ENCODE assay signal across 1 cellular context in the genomic region with DNA sequence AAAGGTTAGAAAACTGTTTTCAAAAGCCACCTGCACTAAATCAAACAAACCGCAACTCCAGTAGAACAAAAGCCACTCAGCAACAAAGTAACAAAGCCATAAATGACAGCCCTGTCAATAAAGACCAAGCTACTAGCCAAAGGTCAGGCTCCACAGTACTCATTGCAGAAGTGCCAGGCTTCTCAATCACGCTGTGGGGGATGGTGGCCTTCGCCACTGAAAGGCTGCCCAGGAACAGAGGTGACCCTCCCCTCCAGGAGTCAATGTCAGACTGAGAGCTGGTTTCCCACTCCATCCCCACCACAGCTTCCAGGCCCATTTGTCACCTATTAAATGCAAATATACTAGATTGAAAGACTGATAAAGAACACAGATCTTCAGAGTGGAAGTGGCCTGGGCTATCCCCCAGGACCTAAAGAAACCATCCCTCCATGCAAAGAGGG.
TF ChIP-seq lines count a peak whose summit lies in the region.

No MANE protein-coding gene starts in this region.

TF ChIP-seq in HepG2, 621 proteins besides CTCF, POLR2A, EP300 and RAD21 (continued from another document and continues in another):
- TF ChIP-seq, protein P1, sequence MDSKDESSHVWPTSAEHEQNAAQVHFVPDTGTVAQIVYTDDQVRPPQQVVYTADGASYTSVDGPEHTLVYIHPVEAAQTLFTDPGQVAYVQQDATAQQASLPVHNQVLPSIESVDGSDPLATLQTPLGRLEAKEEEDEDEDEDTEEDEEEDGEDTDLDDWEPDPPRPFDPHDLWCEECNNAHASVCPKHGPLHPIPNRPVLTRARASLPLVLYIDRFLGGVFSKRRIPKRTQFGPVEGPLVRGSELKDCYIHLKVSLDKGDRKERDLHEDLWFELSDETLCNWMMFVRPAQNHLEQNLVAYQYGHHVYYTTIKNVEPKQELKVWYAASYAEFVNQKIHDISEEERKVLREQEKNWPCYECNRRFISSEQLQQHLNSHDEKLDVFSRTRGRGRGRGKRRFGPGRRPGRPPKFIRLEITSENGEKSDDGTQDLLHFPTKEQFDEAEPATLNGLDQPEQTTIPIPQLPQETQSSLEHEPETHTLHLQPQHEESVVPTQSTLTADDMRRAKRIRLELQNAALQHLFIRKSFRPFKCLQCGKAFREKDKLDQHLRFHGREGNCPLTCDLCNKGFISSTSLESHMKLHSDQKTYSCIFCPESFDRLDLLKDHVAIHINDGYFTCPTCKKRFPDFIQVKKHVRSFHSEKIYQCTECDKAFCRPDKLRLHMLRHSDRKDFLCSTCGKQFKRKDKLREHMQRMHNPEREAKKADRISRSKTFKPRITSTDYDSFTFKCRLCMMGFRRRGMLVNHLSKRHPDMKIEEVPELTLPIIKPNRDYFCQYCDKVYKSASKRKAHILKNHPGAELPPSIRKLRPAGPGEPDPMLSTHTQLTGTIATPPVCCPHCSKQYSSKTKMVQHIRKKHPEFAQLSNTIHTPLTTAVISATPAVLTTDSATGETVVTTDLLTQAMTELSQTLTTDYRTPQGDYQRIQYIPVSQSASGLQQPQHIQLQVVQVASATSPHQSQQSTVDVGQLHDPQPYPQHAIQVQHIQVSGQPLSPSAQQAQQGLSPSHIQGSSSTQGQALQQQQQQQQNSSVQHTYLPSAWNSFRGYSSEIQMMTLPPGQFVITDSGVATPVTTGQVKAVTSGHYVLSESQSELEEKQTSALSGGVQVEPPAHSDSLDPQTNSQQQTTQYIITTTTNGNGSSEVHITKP (CRISPR knock-in tag; IDR thresholded peaks at IDR 0.05; ENCODE audit: low read depth) = peak; percentile 50; the same call in 1 of the 2 replicates
- TF ChIP-seq RFXANK (CRISPR knock-in tag; IDR thresholded peaks at IDR 0.05) (no peak), RFX5 (IDR thresholded peaks at IDR 0.05; ENCODE audit: low read depth, low read length) (0 out of 2 replicates have a peak, but pooled peaks have one; percentile 23), FOXP1 (IDR thresholded peaks at IDR 0.05) (peak; percentile 75; the same call in 1 of the 2 replicates), FOXP1 (CRISPR knock-in tag; IDR thresholded peaks at IDR 0.05) (peak; percentile 96), SMC3 (IDR thresholded peaks at IDR 0.05; ENCODE audit: low read length) (peak; percentile 57), ZNF205 (CRISPR knock-in tag; IDR thresholded peaks at IDR 0.05) (peak; percentile 65; the same call in 1 of the 2 replicates), FOXK1 (CRISPR knock-in tag; IDR thresholded peaks at IDR 0.05; ENCODE audit: borderline replicate concordance, low read depth) (peak; percentile 82; the same call in 1 of the 2 replicates), GATAD1 (CRISPR knock-in tag; IDR thresholded peaks at IDR 0.05) (peak; percentile 57; the same call in 1 of the 2 replicates), ZNF331 (CRISPR knock-in tag; IDR thresholded peaks at IDR 0.05) (peak; percentile 82; the same call in 1 of the 2 replicates), NFIB (CRISPR knock-in tag; IDR thresholded peaks at IDR 0.05; ENCODE audit: borderline replicate concordance) (no peak), CCDC6 (CRISPR knock-in tag; IDR thresholded peaks at IDR 0.05) (peak; percentile 69), SNAPC2 (CRISPR knock-in tag; IDR thresholded peaks at IDR 0.05) (no peak), HOXD1 (CRISPR knock-in tag; IDR thresholded peaks at IDR 0.05) (peak; percentile 84), KDM5B (CRISPR knock-in tag; IDR thresholded peaks at IDR 0.05; ENCODE audit: borderline replicate concordance) (peak; percentile 28; the same call in 1 of the 2 replicates), MAZ (IDR thresholded peaks at IDR 0.05; ENCODE audit: borderline replicate concordance, low read depth, low read length) (0 out of 2 replicates have a peak, but pooled peaks have one; percentile 19), MAZ (CRISPR knock-in tag; IDR thresholded peaks at IDR 0.05; ENCODE audit: low read depth) (no peak), FOSL2 (CRISPR knock-in tag; IDR thresholded peaks at IDR 0.05) (peak; percentile 88), ZNF282 (IDR thresholded peaks at IDR 0.05; ENCODE audit: partially characterized antibody) (no peak), FOXJ3 (CRISPR knock-in tag; IDR thresholded peaks at IDR 0.05; ENCODE audit: borderline replicate concordance) (peak; percentile 93), THAP11 (CRISPR knock-in tag; IDR thresholded peaks at IDR 0.05) (peak; percentile 63; the same call in 1 of the 2 replicates), SRF (IDR thresholded peaks at IDR 0.05; ENCODE audit: low read depth, low read length) (peak; percentile 76; the same call in 1 of the 2 replicates), ZNF761 (CRISPR knock-in tag; conservative IDR thresholded peaks at IDR 0.05) (no peak; the same call in 1 of the 2 replicates), MED1 (CRISPR knock-in tag; IDR thresholded peaks at IDR 0.05) (peak; percentile 89), YEATS2 (CRISPR knock-in tag; IDR thresholded peaks at IDR 0.05; ENCODE audit: borderline replicate concordance) (peak; percentile 43; the same call in 1 of the 2 replicates), ZEB1 (IDR thresholded peaks at IDR 0.05; ENCODE audit: insufficient replicate concordance, low read depth) (peak; percentile 91), NR2F6 (IDR thresholded peaks at IDR 0.05) (peak; percentile 96), NR2F6 (CRISPR knock-in tag; IDR thresholded peaks at IDR 0.05) (peak; percentile 97), KLF16 (CRISPR knock-in tag; IDR thresholded peaks at IDR 0.05) (peak in 1 of 2 experiments; percentile 83; a peak in 2 of 4 replicates)
- TF ChIP-seq, protein P2, sequence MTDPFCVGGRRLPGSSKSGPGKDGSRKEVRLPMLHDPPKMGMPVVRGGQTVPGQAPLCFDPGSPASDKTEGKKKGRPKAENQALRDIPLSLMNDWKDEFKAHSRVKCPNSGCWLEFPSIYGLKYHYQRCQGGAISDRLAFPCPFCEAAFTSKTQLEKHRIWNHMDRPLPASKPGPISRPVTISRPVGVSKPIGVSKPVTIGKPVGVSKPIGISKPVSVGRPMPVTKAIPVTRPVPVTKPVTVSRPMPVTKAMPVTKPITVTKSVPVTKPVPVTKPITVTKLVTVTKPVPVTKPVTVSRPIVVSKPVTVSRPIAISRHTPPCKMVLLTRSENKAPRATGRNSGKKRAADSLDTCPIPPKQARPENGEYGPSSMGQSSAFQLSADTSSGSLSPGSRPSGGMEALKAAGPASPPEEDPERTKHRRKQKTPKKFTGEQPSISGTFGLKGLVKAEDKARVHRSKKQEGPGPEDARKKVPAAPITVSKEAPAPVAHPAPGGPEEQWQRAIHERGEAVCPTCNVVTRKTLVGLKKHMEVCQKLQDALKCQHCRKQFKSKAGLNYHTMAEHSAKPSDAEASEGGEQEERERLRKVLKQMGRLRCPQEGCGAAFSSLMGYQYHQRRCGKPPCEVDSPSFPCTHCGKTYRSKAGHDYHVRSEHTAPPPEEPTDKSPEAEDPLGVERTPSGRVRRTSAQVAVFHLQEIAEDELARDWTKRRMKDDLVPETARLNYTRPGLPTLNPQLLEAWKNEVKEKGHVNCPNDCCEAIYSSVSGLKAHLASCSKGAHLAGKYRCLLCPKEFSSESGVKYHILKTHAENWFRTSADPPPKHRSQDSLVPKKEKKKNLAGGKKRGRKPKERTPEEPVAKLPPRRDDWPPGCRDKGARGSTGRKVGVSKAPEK (CRISPR knock-in tag; IDR thresholded peaks at IDR 0.05; ENCODE audit: borderline replicate concordance) = 0 out of 2 replicates have a peak, but pooled peaks have one; percentile 38
- TF ChIP-seq, protein P3, sequence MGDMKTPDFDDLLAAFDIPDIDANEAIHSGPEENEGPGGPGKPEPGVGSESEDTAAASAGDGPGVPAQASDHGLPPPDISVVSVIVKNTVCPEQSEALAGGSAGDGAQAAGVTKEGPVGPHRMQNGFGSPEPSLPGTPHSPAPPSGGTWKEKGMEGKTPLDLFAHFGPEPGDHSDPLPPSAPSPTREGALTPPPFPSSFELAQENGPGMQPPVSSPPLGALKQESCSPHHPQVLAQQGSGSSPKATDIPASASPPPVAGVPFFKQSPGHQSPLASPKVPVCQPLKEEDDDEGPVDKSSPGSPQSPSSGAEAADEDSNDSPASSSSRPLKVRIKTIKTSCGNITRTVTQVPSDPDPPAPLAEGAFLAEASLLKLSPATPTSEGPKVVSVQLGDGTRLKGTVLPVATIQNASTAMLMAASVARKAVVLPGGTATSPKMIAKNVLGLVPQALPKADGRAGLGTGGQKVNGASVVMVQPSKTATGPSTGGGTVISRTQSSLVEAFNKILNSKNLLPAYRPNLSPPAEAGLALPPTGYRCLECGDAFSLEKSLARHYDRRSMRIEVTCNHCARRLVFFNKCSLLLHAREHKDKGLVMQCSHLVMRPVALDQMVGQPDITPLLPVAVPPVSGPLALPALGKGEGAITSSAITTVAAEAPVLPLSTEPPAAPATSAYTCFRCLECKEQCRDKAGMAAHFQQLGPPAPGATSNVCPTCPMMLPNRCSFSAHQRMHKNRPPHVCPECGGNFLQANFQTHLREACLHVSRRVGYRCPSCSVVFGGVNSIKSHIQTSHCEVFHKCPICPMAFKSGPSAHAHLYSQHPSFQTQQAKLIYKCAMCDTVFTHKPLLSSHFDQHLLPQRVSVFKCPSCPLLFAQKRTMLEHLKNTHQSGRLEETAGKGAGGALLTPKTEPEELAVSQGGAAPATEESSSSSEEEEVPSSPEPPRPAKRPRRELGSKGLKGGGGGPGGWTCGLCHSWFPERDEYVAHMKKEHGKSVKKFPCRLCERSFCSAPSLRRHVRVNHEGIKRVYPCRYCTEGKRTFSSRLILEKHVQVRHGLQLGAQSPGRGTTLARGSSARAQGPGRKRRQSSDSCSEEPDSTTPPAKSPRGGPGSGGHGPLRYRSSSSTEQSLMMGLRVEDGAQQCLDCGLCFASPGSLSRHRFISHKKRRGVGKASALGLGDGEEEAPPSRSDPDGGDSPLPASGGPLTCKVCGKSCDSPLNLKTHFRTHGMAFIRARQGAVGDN (CRISPR knock-in tag; IDR thresholded peaks at IDR 0.05) = peak; percentile 37; the same call in 1 of the 2 replicates
- TF ChIP-seq, protein P4, sequence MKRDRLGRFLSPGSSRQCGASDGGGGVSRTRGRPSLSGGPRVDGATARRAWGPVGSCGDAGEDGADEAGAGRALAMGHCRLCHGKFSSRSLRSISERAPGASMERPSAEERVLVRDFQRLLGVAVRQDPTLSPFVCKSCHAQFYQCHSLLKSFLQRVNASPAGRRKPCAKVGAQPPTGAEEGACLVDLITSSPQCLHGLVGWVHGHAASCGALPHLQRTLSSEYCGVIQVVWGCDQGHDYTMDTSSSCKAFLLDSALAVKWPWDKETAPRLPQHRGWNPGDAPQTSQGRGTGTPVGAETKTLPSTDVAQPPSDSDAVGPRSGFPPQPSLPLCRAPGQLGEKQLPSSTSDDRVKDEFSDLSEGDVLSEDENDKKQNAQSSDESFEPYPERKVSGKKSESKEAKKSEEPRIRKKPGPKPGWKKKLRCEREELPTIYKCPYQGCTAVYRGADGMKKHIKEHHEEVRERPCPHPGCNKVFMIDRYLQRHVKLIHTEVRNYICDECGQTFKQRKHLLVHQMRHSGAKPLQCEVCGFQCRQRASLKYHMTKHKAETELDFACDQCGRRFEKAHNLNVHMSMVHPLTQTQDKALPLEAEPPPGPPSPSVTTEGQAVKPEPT (CRISPR knock-in tag; IDR thresholded peaks at IDR 0.05; ENCODE audit: low read depth) = 0 out of 2 replicates have a peak, but pooled peaks have one; percentile 27
- TF ChIP-seq, protein P5, sequence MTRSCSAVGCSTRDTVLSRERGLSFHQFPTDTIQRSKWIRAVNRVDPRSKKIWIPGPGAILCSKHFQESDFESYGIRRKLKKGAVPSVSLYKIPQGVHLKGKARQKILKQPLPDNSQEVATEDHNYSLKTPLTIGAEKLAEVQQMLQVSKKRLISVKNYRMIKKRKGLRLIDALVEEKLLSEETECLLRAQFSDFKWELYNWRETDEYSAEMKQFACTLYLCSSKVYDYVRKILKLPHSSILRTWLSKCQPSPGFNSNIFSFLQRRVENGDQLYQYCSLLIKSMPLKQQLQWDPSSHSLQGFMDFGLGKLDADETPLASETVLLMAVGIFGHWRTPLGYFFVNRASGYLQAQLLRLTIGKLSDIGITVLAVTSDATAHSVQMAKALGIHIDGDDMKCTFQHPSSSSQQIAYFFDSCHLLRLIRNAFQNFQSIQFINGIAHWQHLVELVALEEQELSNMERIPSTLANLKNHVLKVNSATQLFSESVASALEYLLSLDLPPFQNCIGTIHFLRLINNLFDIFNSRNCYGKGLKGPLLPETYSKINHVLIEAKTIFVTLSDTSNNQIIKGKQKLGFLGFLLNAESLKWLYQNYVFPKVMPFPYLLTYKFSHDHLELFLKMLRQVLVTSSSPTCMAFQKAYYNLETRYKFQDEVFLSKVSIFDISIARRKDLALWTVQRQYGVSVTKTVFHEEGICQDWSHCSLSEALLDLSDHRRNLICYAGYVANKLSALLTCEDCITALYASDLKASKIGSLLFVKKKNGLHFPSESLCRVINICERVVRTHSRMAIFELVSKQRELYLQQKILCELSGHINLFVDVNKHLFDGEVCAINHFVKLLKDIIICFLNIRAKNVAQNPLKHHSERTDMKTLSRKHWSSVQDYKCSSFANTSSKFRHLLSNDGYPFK (CRISPR knock-in tag; IDR thresholded peaks at IDR 0.05; ENCODE audit: borderline replicate concordance) = no peak; the same call in 1 of the 2 replicates
- TF ChIP-seq, protein P6, sequence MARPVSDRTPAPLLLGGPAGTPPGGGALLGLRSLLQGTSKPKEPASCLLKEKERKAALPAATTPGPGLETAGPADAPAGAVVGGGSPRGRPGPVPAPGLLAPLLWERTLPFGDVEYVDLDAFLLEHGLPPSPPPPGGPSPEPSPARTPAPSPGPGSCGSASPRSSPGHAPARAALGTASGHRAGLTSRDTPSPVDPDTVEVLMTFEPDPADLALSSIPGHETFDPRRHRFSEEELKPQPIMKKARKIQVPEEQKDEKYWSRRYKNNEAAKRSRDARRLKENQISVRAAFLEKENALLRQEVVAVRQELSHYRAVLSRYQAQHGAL (CRISPR knock-in tag; IDR thresholded peaks at IDR 0.05; ENCODE audit: not compliant biosample characterization) = peak; percentile 71
- TF ChIP-seq, protein P7, sequence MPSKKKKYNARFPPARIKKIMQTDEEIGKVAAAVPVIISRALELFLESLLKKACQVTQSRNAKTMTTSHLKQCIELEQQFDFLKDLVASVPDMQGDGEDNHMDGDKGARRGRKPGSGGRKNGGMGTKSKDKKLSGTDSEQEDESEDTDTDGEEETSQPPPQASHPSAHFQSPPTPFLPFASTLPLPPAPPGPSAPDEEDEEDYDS (CRISPR knock-in tag; IDR thresholded peaks at IDR 0.05) = peak; percentile 52; the same call in 1 of the 2 replicates
- TF ChIP-seq, protein P8, sequence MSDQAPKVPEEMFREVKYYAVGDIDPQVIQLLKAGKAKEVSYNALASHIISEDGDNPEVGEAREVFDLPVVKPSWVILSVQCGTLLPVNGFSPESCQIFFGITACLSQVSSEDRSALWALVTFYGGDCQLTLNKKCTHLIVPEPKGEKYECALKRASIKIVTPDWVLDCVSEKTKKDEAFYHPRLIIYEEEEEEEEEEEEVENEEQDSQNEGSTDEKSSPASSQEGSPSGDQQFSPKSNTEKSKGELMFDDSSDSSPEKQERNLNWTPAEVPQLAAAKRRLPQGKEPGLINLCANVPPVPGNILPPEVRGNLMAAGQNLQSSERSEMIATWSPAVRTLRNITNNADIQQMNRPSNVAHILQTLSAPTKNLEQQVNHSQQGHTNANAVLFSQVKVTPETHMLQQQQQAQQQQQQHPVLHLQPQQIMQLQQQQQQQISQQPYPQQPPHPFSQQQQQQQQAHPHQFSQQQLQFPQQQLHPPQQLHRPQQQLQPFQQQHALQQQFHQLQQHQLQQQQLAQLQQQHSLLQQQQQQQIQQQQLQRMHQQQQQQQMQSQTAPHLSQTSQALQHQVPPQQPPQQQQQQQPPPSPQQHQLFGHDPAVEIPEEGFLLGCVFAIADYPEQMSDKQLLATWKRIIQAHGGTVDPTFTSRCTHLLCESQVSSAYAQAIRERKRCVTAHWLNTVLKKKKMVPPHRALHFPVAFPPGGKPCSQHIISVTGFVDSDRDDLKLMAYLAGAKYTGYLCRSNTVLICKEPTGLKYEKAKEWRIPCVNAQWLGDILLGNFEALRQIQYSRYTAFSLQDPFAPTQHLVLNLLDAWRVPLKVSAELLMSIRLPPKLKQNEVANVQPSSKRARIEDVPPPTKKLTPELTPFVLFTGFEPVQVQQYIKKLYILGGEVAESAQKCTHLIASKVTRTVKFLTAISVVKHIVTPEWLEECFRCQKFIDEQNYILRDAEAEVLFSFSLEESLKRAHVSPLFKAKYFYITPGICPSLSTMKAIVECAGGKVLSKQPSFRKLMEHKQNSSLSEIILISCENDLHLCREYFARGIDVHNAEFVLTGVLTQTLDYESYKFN (CRISPR knock-in tag; conservative IDR thresholded peaks at IDR 0.05) = peak; percentile 96
